Comparison of ENCODE assay signal across 1 cellular context in genomic region chr4:126346654-126347053, GRCh38.
TF ChIP-seq lines count a peak whose summit lies in the region.

No MANE protein-coding gene starts in this region.

TF ChIP-seq in SK-N-SH, 30 proteins besides CTCF, POLR2A, EP300 and RAD21 (continued from another document):
- no peak for TF ChIP-seq CHD2 (IDR thresholded peaks at IDR 0.05; ENCODE audit: low read length, partially characterized antibody)
- no peak for TF ChIP-seq NFIC (IDR thresholded peaks at IDR 0.05; ENCODE audit: borderline replicate concordance)
- no peak for TF ChIP-seq RFX5 (IDR thresholded peaks at IDR 0.05; ENCODE audit: low read length)
- TF ChIP-seq ELF1 (IDR thresholded peaks at IDR 0.05): no peak
- no peak for TF ChIP-seq MEF2A (IDR thresholded peaks at IDR 0.05; ENCODE audit: borderline replicate concordance, low read depth)
- no peak for TF ChIP-seq MXI1 (IDR thresholded peaks at IDR 0.05; ENCODE audit: low read depth, low read length)
- no peak for TF ChIP-seq REST (IDR thresholded peaks at IDR 0.05; ENCODE audit: low read depth, low read length)
- no peak for TF ChIP-seq USF2 (IDR thresholded peaks at IDR 0.05; ENCODE audit: borderline replicate concordance, low read depth, low read length)
- TF ChIP-seq RXRA (IDR thresholded peaks at IDR 0.05; ENCODE audit: borderline replicate concordance, low read depth): no peak
- no peak for TF ChIP-seq NRF1 (IDR thresholded peaks at IDR 0.05; ENCODE audit: low read depth, low read length)
